ENCODE assay signal across 3 cellular contexts in the genomic region with DNA sequence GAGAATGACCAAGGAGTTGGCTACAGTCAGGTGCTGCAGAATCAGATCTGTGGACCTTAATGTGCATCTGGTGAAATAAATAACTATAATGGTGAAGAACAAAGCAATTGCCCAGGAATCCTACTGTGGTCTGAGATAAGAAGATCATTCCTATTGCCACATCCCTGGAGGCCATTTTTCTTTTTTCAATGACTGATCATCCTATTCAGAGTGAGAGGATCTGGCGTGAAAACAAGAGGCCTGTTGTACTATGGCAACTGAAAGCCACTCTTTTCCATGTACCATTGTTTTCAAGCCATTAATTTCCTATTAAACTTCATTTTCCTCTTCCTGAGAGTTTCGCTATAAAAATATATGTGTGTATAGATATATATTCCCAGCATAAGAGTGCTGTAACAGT. TPM values are rescaled to one million over a fixed set of nuclear protein-coding genes. Genes with fewer than 3 reads are reported as not detected.
"Had no signal": no experiment of that assay in that cellular context is flagged by ENCODE, and none has a peak within 500 bp of the region (broad histone marks: within the 10 kb centered on the region; RNA-seq: fewer than 3 reads in every experiment).

No MANE protein-coding gene starts in this region.

RNA-seq across cellular contexts. Expression of a gene that starts 11.5 kb away (rescaled TPM):
- total RNA-seq: aorta, breast epithelium, left ventricle myocardium inferior had no signal
